Comparison of ENCODE assay signal across 29 cellular contexts in genomic region chr4:5651089-5651488, GRCh38.
"Had no signal": no experiment of that assay in that cellular context is flagged by ENCODE, and none has a peak within 500 bp of the region (broad histone marks: within the 10 kb centered on the region; RNA-seq: fewer than 3 reads in every experiment).

No MANE protein-coding gene starts in this region.

- H3K36me3 ChIP-seq: transverse colon, uterus had no signal

- ATAC-seq: stimulated activated effector memory CD8-positive, alpha-beta T cell treated with anti-CD3 and anti-CD28 coated beads, Interleukin-12 subunit alpha, Interleukin-12 subunit beta, amount 100 ng/mL, for 72 hours; stimulated activated memory B cell treated with anti-CD40 and anti-IgM and Interleukin-4, amounts not matched to agents 10 μg/mL and 1 μg/mL and 100 μg/mL, for 72 hours; stimulated activated naive B cell treated with anti-CD40 and anti-IgM and Interleukin-4, amounts not matched to agents 10 μg/mL and 1 μg/mL and 100 μg/mL, for 72 hours; stimulated activated naive CD8-positive, alpha-beta T cell treated with anti-CD3 and anti-CD28 coated beads, Interleukin-15, amount 100 ng/mL, for 72 hours; stimulated activated naive CD8-positive, alpha-beta T cell treated with anti-CD3 and anti-CD28 coated beads, Interleukin-15, Interleukin-2, amounts not matched to agents 100 U/mL and 50 U/mL, for 24 hours; upper lobe of right lung had no signal

- H3K4me3 ChIP-seq: stomach, suprapubic skin, testis, thoracic aorta, thyroid gland, tibial artery, tibial nerve, transverse colon, upper lobe of left lung, upper lobe of right lung, uterus, vagina had no signal

- H3K27ac Mint-ChIP-seq: stimulated activated effector memory CD8-positive, alpha-beta T cell treated with anti-CD3 and anti-CD28 coated beads, Interleukin-12 subunit alpha, Interleukin-12 subunit beta, amount 100 ng/mL, for 72 hours; stimulated activated memory B cell treated with anti-CD40 and anti-IgM and Interleukin-4, amounts not matched to agents 10 μg/mL and 1 μg/mL and 100 μg/mL, for 72 hours; stimulated activated naive B cell treated with anti-CD40 and anti-IgM and Interleukin-4, amounts not matched to agents 10 μg/mL and 1 μg/mL and 100 μg/mL, for 72 hours; stimulated activated naive CD8-positive, alpha-beta T cell treated with anti-CD3 and anti-CD28 coated beads, Interleukin-15, amount 100 ng/mL, for 72 hours; stimulated activated naive CD8-positive, alpha-beta T cell treated with anti-CD3 and anti-CD28 coated beads, Interleukin-15, Interleukin-2, amounts not matched to agents 100 ng/mL and 50 ng/mL, for 24 hours; type B pancreatic cell had no signal

- H3K27me3 ChIP-seq: stomach, suprapubic skin, testis, thyroid gland, tibial artery, tibial nerve, transverse colon, upper lobe of left lung, upper lobe of right lung, uterus, vagina had no signal

- H3K4me1 ChIP-seq: stomach, suprapubic skin, testis, thyroid gland, tibial artery, transverse colon, upper lobe of left lung, upper lobe of right lung, uterus, vagina had no signal

- H3K4me3 Mint-ChIP-seq: stimulated activated effector memory CD8-positive, alpha-beta T cell treated with anti-CD3 and anti-CD28 coated beads, Interleukin-12 subunit alpha, Interleukin-12 subunit beta, amount 100 ng/mL, for 72 hours; stimulated activated memory B cell treated with anti-CD40 and anti-IgM and Interleukin-4, amounts not matched to agents 10 μg/mL and 1 μg/mL and 100 μg/mL, for 72 hours; stimulated activated naive B cell treated with anti-CD40 and anti-IgM and Interleukin-4, amounts not matched to agents 10 μg/mL and 1 μg/mL and 100 μg/mL, for 72 hours; stimulated activated naive CD8-positive, alpha-beta T cell treated with anti-CD3 and anti-CD28 coated beads, Interleukin-15, amount 100 ng/mL, for 72 hours; stimulated activated naive CD8-positive, alpha-beta T cell treated with anti-CD3 and anti-CD28 coated beads, Interleukin-15, Interleukin-2, amounts not matched to agents 100 ng/mL and 50 ng/mL, for 24 hours; type B pancreatic cell had no signal

- H3K4me1 Mint-ChIP-seq: stimulated activated effector memory CD8-positive, alpha-beta T cell treated with anti-CD3 and anti-CD28 coated beads, Interleukin-12 subunit alpha, Interleukin-12 subunit beta, amount 100 ng/mL, for 72 hours; stimulated activated memory B cell treated with anti-CD40 and anti-IgM and Interleukin-4, amounts not matched to agents 10 μg/mL and 1 μg/mL and 100 μg/mL, for 72 hours; stimulated activated naive B cell treated with anti-CD40 and anti-IgM and Interleukin-4, amounts not matched to agents 10 μg/mL and 1 μg/mL and 100 μg/mL, for 72 hours; stimulated activated naive CD8-positive, alpha-beta T cell treated with anti-CD3 and anti-CD28 coated beads, Interleukin-15, amount 100 ng/mL, for 72 hours had no signal

- H3K27ac ChIP-seq: stomach, suprapubic skin, testis, thoracic aorta, thyroid gland, tibial artery, tibial nerve, transverse colon, upper lobe of left lung, upper lobe of right lung, uterus, vagina had no signal

- H3K9me3 Mint-ChIP-seq: stimulated activated naive CD8-positive, alpha-beta T cell treated with anti-CD3 and anti-CD28 coated beads, Interleukin-15, Interleukin-2, amounts not matched to agents 100 ng/mL and 50 ng/mL, for 24 hours; type B pancreatic cell had no signal

- H3K36me3 Mint-ChIP-seq: stimulated activated effector memory CD8-positive, alpha-beta T cell treated with anti-CD3 and anti-CD28 coated beads, Interleukin-12 subunit alpha, Interleukin-12 subunit beta, amount 100 ng/mL, for 72 hours; stimulated activated memory B cell treated with anti-CD40 and anti-IgM and Interleukin-4, amounts not matched to agents 10 μg/mL and 1 μg/mL and 100 μg/mL, for 72 hours; stimulated activated naive B cell treated with anti-CD40 and anti-IgM and Interleukin-4, amounts not matched to agents 10 μg/mL and 1 μg/mL and 100 μg/mL, for 72 hours had no signal

- FAIRE-seq: urothelium cell line had no signal

- H3K9me3 ChIP-seq: stomach, suprapubic skin, testis, thoracic aorta, thyroid gland, tibial artery, tibial nerve, transverse colon, upper lobe of left lung, upper lobe of right lung, uterus, vagina had no signal

- H3K27me3 Mint-ChIP-seq: stimulated activated memory B cell treated with anti-CD40 and anti-IgM and Interleukin-4, amounts not matched to agents 10 μg/mL and 1 μg/mL and 100 μg/mL, for 72 hours; stimulated activated naive B cell treated with anti-CD40 and anti-IgM and Interleukin-4, amounts not matched to agents 10 μg/mL and 1 μg/mL and 100 μg/mL, for 72 hours; stimulated activated naive CD8-positive, alpha-beta T cell treated with anti-CD3 and anti-CD28 coated beads, Interleukin-15, amount 100 ng/mL, for 72 hours; type B pancreatic cell had no signal

- DNase-seq: stimulated activated CD4-positive, alpha-beta T cell treated with anti-CD3 and anti-CD28 coated beads, Interleukin-2, amount 100 ng/mL, for 48 hours; stimulated activated CD4-positive, alpha-beta T cell treated with anti-CD3 and anti-CD28 coated beads, Interleukin-4, amount 100 ng/mL, for 1 hour; stimulated activated CD4-positive, alpha-beta T cell treated with anti-CD3 and anti-CD28 coated beads, Interleukin-4, amount 100 ng/mL, for 24 hours; stimulated activated CD4-positive, alpha-beta T cell treated with anti-CD3 and anti-CD28 coated beads, Interleukin-4, amount 100 ng/mL, for 4 hours; stimulated activated CD8-positive, alpha-beta memory T cell treated with anti-CD3 and anti-CD28 coated beads, Interleukin-4, amount 100 ng/mL, for 48 hours; stimulated activated naive B cell treated with anti-CD40 and anti-IgM and Interleukin-4, amounts not matched to agents 10 μg/mL and 1 μg/mL and 100 μg/mL, for 72 hours; stimulated activated naive CD4-positive, alpha-beta T cell; stimulated activated naive CD4-positive, alpha-beta T cell treated with Interleukin-2 at 50 U/mL for 16 hours; stimulated activated naive CD8-positive, alpha-beta T cell treated with anti-CD3 and anti-CD28 coated beads, Interleukin-15, amount 100 ng/mL, for 72 hours; stimulated activated naive CD8-positive, alpha-beta T cell treated with anti-CD3 and anti-CD28 coated beads, Interleukin-15, Interleukin-2, amounts not matched to agents 100 U/mL and 50 U/mL, for 24 hours; stomach; substantia nigra; testis; thyroid gland; tibial artery; transverse colon; trophoblast cell; upper lobe of left lung; upper lobe of right lung; uterus had no signal
